In the genomic region with DNA sequence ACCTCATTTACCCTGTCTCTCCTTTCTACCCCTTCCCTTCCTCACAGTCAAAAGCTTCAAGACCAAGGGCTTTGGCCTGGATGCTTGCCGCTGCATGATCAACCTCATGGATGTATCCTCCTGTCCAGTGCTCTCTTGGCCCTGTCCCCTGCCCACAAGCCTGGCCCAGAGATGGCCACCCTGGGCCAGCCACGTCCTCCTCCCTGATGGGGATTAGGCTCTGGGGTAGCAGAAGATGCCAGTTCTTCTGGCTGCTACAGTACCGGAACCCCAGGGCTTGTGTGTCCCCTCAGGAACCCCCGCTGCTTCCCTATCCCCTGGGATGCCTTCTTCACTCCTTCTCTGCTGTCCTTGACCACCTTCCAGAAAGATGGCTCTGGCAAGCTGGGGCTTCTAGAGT, we compare ENCODE assay signal across 1 cellular context.
TF ChIP-seq lines count a peak whose summit lies in the region.

No MANE protein-coding gene starts in this region.

TF ChIP-seq in H1, 55 proteins besides CTCF, POLR2A, EP300 and RAD21:
- TF ChIP-seq KDM1A (IDR thresholded peaks at IDR 0.05; ENCODE audit: borderline replicate concordance, low read length) (no peak), PHF8 (conservative IDR thresholded peaks at IDR 0.05; ENCODE audit: low read depth, low read length) (no peak), POU5F1 (IDR thresholded peaks at IDR 0.05; ENCODE audit: low read depth, low read length) (no peak), GABPA (IDR thresholded peaks at IDR 0.05; ENCODE audit: borderline replicate concordance, insufficient read depth, low read length) (no peak), CTBP2 (IDR thresholded peaks at IDR 0.05; ENCODE audit: borderline replicate concordance, insufficient read depth, insufficient read length, low read length) (no peak), RBBP5 (IDR thresholded peaks at IDR 0.05; ENCODE audit: borderline replicate concordance, low read depth, low read length) (no peak), NRF1 (IDR thresholded peaks at IDR 0.05; ENCODE audit: low read depth, low read length) (no peak)
